ENCODE assay signal across 19 cellular contexts in the genomic region with DNA sequence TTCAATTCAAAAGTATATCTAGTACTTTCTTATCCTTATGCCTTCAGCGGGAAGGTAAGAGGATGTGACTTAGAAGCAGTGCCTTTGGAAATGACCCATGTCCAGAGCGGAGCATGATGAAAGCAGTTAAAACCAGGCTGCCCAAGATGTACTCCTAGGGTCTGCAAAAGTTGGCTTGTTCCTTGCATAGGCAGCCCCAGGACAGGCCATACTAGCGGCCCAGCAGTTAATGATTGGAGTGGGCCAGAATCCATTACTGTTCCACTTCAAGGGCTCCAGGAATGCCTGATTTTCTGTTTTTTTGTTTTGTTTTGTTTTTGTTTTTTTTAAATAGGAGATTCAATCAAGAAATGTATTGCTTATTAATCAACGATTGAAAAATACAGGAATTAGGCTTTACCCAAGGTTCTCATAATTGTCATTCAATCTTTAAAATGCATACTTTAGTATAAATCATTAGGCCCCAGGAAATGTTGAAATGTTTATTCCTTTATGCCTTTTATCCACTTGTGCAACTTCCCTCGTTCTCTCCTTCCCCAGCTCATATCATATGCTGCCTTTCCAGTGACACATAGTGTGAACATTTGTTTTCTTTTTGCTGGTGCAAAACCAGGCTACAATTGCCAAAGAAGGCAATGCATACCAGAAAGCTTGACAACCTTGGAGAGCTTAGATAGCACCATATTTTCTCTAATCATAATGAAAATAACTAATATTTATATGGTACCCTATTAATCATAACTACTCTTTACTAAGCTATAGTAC.
DNase-seq lines count a peak whose midpoint lies in the region; ATAC-seq, FAIRE-seq and TF ChIP-seq lines count a peak whose summit lies in the region.
"Had no signal": no experiment of that assay in that cellular context is flagged by ENCODE, and none has a peak within 500 bp of the region (broad histone marks: within the 10 kb centered on the region; RNA-seq: fewer than 3 reads in every experiment).

No MANE protein-coding gene starts in this region.

- H3K4me1 ChIP-seq in pancreas = peaks cover 4 to 7% (median 4%) of the 10 kb centered on the region in 3 donors
- H3K4me1 ChIP-seq in endodermal cell (ENCODE audit: control insufficient read depth, insufficient read depth, low read length) = no peaks in the 10 kb centered on the region
- H3K4me1 ChIP-seq: left ventricle myocardium inferior had no signal

- TF ChIP-seq CTCF in AG04449 (IDR thresholded peaks at IDR 0.05; ENCODE audit: insufficient read depth, low read length, missing control alignments) (no peak), chondrocyte (IDR thresholded peaks at IDR 0.05) (no peak), pancreas (IDR thresholded peaks at IDR 0.05) (no peak), endodermal cell (conservative IDR thresholded peaks at IDR 0.05) (no peak)

- peak; percentile 89 for DNase-seq in AG04449 (ENCODE audit: low read depth, low spot score)
- DNase-seq in HS-5 (ENCODE audit: low read depth) = peak; percentile 73
- DNase-seq in chondrocyte (ENCODE audit: low spot score) = no peak
- peak; percentile 61 for DNase-seq in kidney glomerular epithelial cell (lab: John Stamatoyannopoulos, UW)
- DNase-seq in posterior cingulate gyrus = no peak
- no peak for DNase-seq in NCI-H2196 (lab: John Stamatoyannopoulos, UW; ENCODE audit: unreplicated experiment)
- DNase-seq in pancreas = no peak
- no peak for DNase-seq in endodermal cell
- DNase-seq: activated naive CD4-positive, alpha-beta T cell treated with anti-CD3 and anti-CD28 coated beads for 36 hours; AML-193; H9; left ventricle myocardium inferior; NCI-H1092; NCI-H82; stomach; T-helper 1 cell had no signal

- H3K27ac Mint-ChIP-seq in chondrocyte (ENCODE audit: unreplicated experiment) = peak overlapping the region; percentile 91
- no peak overlapping the region for H3K27ac Mint-ChIP-seq in endodermal cell
- H3K27ac Mint-ChIP-seq: activated naive CD4-positive, alpha-beta T cell treated with anti-CD3 and anti-CD28 coated beads for 36 hours; H9; IgD-negative memory B cell had no signal

- H3K36me3 ChIP-seq in pancreas (no peaks in the 10 kb centered on the region), endodermal cell (ENCODE audit: control insufficient read depth, insufficient read depth, low read length) (no peaks in the 10 kb centered on the region)
- H3K36me3 ChIP-seq: left ventricle myocardium inferior had no signal

- no peaks in the 10 kb centered on the region for H3K36me3 Mint-ChIP-seq in chondrocyte (ENCODE audit: low read depth)
- no peaks in the 10 kb centered on the region for H3K36me3 Mint-ChIP-seq in endodermal cell (ENCODE audit: low read depth)
- H3K36me3 Mint-ChIP-seq: IgD-negative memory B cell had no signal

- POLR2A ChIA-PET in AG04449 (lab: Yijun Ruan, JAX) = no interaction called here

- H3K4me1 Mint-ChIP-seq in chondrocyte (ENCODE audit: low read depth) (peaks cover 43% of the 10 kb centered on the region), endodermal cell (peaks cover 30% of the 10 kb centered on the region)
- H3K4me1 Mint-ChIP-seq: central memory CD8-positive, alpha-beta T cell; IgD-negative memory B cell had no signal

- FAIRE-seq in pancreas (lab: Jason Lieb, UNC) = no peak

- intact Hi-C loops in posterior cingulate gyrus (cut with DNase I) (no loop called here), pancreas (cut with DNase I) (no loop called here)

- H3K27me3 Mint-ChIP-seq in chondrocyte (ENCODE audit: low read depth) (no peaks in the 10 kb centered on the region), endodermal cell (ENCODE audit: insufficient read depth) (peaks cover 5% of the 10 kb centered on the region)

- H3K27me3 ChIP-seq in pancreas (no peaks in the 10 kb centered on the region), endodermal cell (ENCODE audit: control insufficient read depth, insufficient read depth, low read length, poor library complexity, severe bottlenecking) (no peaks in the 10 kb centered on the region)
- H3K27me3 ChIP-seq: stomach had no signal

- no peak overlapping the region for H3K9ac ChIP-seq in endodermal cell (ENCODE audit: extremely low read depth, low read length, poor library complexity, severe bottlenecking)

- H3K4me3 Mint-ChIP-seq in chondrocyte (ENCODE audit: unreplicated experiment) (no peak overlapping the region), endodermal cell (no peak overlapping the region)
- H3K4me3 Mint-ChIP-seq: activated naive CD4-positive, alpha-beta T cell treated with anti-CD3 and anti-CD28 coated beads for 36 hours; central memory CD8-positive, alpha-beta T cell; H9; IgD-negative memory B cell had no signal

- CTCF ChIA-PET in AG04449 (lab: Yijun Ruan, JAX) = interaction anchor here (1.4 to 9.7 kb wide), 4 partner anchors 15 to 226 kb away, joined by 3 to 51 read pairs (median 8); no protein-coding TSS in a partner anchor

- no peaks in the 10 kb centered on the region for H3K9me3 ChIP-seq in pancreas
- no peaks in the 10 kb centered on the region for H3K9me3 ChIP-seq in endodermal cell (ENCODE audit: control insufficient read depth, low read length)
- H3K9me3 ChIP-seq: left ventricle myocardium inferior, stomach had no signal

- no peak overlapping the region for H3K4me3 ChIP-seq in AG04449 (ENCODE audit: low read depth, low read length)
- no peak overlapping the region for H3K4me3 ChIP-seq in pancreas
- H3K4me3 ChIP-seq in endodermal cell (ENCODE audit: low read length) = no peak overlapping the region
- H3K4me3 ChIP-seq: left ventricle myocardium inferior, stomach had no signal

- no peak for ATAC-seq in pancreas
- ATAC-seq: activated CD4-positive, CD25-positive, alpha-beta regulatory T cell treated with anti-CD3 and anti-CD28 coated beads, Interleukin-2, amount 50 U/mL, for 24 hours had no signal

- WGBS in pancreas, 2 donors = 95 to 96% methylated on average over 5 of the region's 5 CpGs
- 93 to 94% methylated on average over 3 to 5 of the region's 5 CpGs for WGBS in endodermal cell (ENCODE audit: insufficient coverage in 1 of 2, insufficient read length in 1 of 2), 2 experiments

- H3K9me3 Mint-ChIP-seq in chondrocyte (ENCODE audit: low read depth) (no peaks in the 10 kb centered on the region), endodermal cell (peaks cover 2% of the 10 kb centered on the region)
- H3K9me3 Mint-ChIP-seq: activated naive CD4-positive, alpha-beta T cell treated with anti-CD3 and anti-CD28 coated beads for 36 hours; central memory CD8-positive, alpha-beta T cell; H9 had no signal

- H3K27ac ChIP-seq in pancreas = no peak overlapping the region
- no peak overlapping the region for H3K27ac ChIP-seq in endodermal cell (ENCODE audit: low read depth, low read length)
- H3K27ac ChIP-seq: left ventricle myocardium inferior, stomach had no signal

Comparison
In these comparisons a context has a peak if more than half of its experiments do, and no peak if none do; other contexts are left out.
1. DNase-seq: peak in AG04449 (single experiment), HS-5 (single experiment) and kidney glomerular epithelial cell (single experiment); none in chondrocyte (single experiment), posterior cingulate gyrus (0 of 10), NCI-H2196 (single experiment), pancreas (0 of 6) and endodermal cell (single experiment).